ENCODE assay signal across 32 cellular contexts in the genomic region with DNA sequence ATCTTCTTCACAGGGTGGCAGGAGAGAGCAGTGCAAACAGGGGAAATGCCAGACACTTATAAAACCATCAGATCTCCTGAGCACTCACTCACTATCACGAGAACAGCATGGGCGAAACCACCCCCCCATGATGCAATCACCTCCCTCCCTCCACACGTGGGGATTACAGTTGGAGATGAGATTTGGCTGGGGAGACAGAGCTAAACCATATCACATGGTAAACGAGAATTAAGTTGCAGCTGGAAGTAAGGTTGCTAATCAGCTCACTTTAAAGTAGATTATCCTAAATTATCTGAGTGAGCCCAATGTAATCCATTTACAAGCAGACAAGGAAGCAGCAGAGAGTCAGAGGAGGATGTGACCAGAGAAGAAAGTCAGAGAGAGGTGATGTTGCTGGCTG.
DNase-seq lines count a peak whose midpoint lies in the region; ATAC-seq and TF ChIP-seq lines count a peak whose summit lies in the region.
"Had no signal": no experiment of that assay in that cellular context is flagged by ENCODE, and none has a peak within 500 bp of the region (broad histone marks: within the 10 kb centered on the region; RNA-seq: fewer than 3 reads in every experiment).

No MANE protein-coding gene starts in this region.

- POLR2A ChIA-PET in IMR-90 (lab: Charles Lee; ENCODE audit: unreplicated experiment) (no interaction called here), T-cell (lab: Charles Lee) (no interaction called here)
- POLR2A ChIA-PET in activated CD8-positive, alpha-beta T cell treated with anti-CD3 and anti-CD28 coated beads for 36 hours (lab: Charles Lee): no interaction called here

- peaks cover 2% of the 10 kb centered on the region; the same call in 1 of the 2 replicates for H3K27me3 ChIP-seq in IMR-90 (ENCODE audit: control insufficient read depth, insufficient read depth, low read length)
- H3K27me3 ChIP-seq: BLaER1, gastrocnemius medialis had no signal

- no peak overlapping the region for H2AK9ac ChIP-seq in IMR-90 (replicated peaks; ENCODE audit: low read depth, low read length, poor library complexity)

- CTCF ChIA-PET in IMR-90 (lab: Yijun Ruan, JAX): no interaction called here
- CTCF ChIA-PET in T-cell (lab: Charles Lee): no interaction called here
- CTCF ChIA-PET in activated CD8-positive, alpha-beta T cell treated with anti-CD3 and anti-CD28 coated beads for 36 hours (lab: Charles Lee): no interaction called here

- H3K36me3 ChIP-seq in IMR-90 (ENCODE audit: control insufficient read depth, insufficient read depth, low read length): no peaks in the 10 kb centered on the region
- H3K36me3 ChIP-seq: BLaER1, esophagus squamous epithelium, gastrocnemius medialis, HAP-1 had no signal

- no peak for TF ChIP-seq RAD21 in IMR-90 (IDR thresholded peaks at IDR 0.05; ENCODE audit: low read length)

- no peak overlapping the region for H3K14ac ChIP-seq in IMR-90 (replicated peaks; ENCODE audit: low read depth, low read length)

- no peak overlapping the region for H3K18ac ChIP-seq in IMR-90 (ENCODE audit: low read depth, low read length)

- DNase-seq in EH (ENCODE audit: low read depth): peak; percentile 10
- no peak for DNase-seq in IMR-90
- peak; percentile 75 for DNase-seq in SK-MEL-5 (ENCODE audit: low read depth, low spot score)
- DNase-seq in fibroblast of the aortic adventitia (ENCODE audit: low read depth): peak; percentile 4
- DNase-seq in T-cell: no peak
- DNase-seq in activated CD8-positive, alpha-beta T cell treated with anti-CD3 and anti-CD28 coated beads for 36 hours: no peak
- DNase-seq in ACHN: no peak
- DNase-seq: activated CD4-positive, alpha-beta T cell treated with anti-CD3 and anti-CD28 coated beads for 1 hour; activated CD8-positive, alpha-beta T cell treated with anti-CD3 and anti-CD28 coated beads, Interleukin-2, amount 10 ng/mL, durations not matched to agents 7 days and 5 days; activated naive CD4-positive, alpha-beta T cell treated with anti-CD3 and anti-CD28 coated beads, Interleukin-2, amount 50 U/mL, for 16 hours; amniotic stem cell; DMS53; esophagus squamous epithelium; gastrocnemius medialis; mucosa of descending colon; natural killer cell; NCI-H1417 treated with DMSO at 0.1 percent for 48 hours; NCI-H2029 treated with DMSO at 0.1 percent for 48 hours; NCI-H526 treated with DMSO at 0.1 percent for 48 hours; occipital lobe; trophoblast cell had no signal

- H2BK20ac ChIP-seq in IMR-90 (ENCODE audit: low read depth, low read length): no peak overlapping the region

- H3K27ac ChIP-seq in IMR-90 (ENCODE audit: insufficient read depth, low read length): no peak overlapping the region
- H3K27ac ChIP-seq: BLaER1, esophagus squamous epithelium, gastrocnemius medialis, RWPE1, SK-N-MC had no signal

- H3K79me1 ChIP-seq in IMR-90 (ENCODE audit: low read depth in 1 of 2, low read length in 2 of 2): no peaks in the 10 kb centered on the region

- no peak overlapping the region for H3K4me3 ChIP-seq in IMR-90 (ENCODE audit: insufficient read depth, low read depth, low read length)
- H3K4me3 ChIP-seq in fibroblast of the aortic adventitia (ENCODE audit: low read depth, low read length): no peak overlapping the region
- H3K4me3 ChIP-seq: BLaER1, esophagus squamous epithelium, gastrocnemius medialis, HAP-1, lung, mucosa of descending colon, SK-N-MC had no signal

- no peak overlapping the region for H4K5ac ChIP-seq in IMR-90 (ENCODE audit: low read depth, low read length)

- H4K20me1 ChIP-seq in IMR-90 (ENCODE audit: insufficient read depth, low read length): no peaks in the 10 kb centered on the region
- H4K20me1 ChIP-seq: BLaER1 had no signal

- H3K4ac ChIP-seq in IMR-90 (ENCODE audit: low read depth, low read length): no peak overlapping the region

- no peaks in the 10 kb centered on the region for H3K9me3 Mint-ChIP-seq in T-cell
- H3K9me3 Mint-ChIP-seq in activated CD8-positive, alpha-beta T cell treated with anti-CD3 and anti-CD28 coated beads for 36 hours: no peaks in the 10 kb centered on the region
- H3K9me3 Mint-ChIP-seq: activated T-helper 17 cell treated with anti-CD3 and anti-CD28 coated beads, Interleukin-2, amount 50 U/mL, for 72 hours; stimulated activated effector memory CD8-positive, alpha-beta T cell treated with anti-CD3 and anti-CD28 coated beads, Interleukin-12 subunit alpha, Interleukin-12 subunit beta, amount 100 ng/mL, for 72 hours; T-helper 1 cell treated with Interleukin-12 subunit alpha and Interleukin-12 subunit beta and Interleukin-4 antibody, amounts not matched to agents 30 μg/mL and 1 μg/mL, for 36 hours had no signal

- no peak overlapping the region for H3K56ac ChIP-seq in IMR-90 (ENCODE audit: extremely low read depth, insufficient read depth, low read length)

- H2BK15ac ChIP-seq in IMR-90 (ENCODE audit: low read depth, low read length): no peak overlapping the region

- in situ Hi-C loops in IMR-90 (cut with MboI; ENCODE audit: low sequenced_read_pairs): loop anchor here (10.0 to 25.0 kb wide), 4 partner anchors 294 to 986 kb away; partner anchors contain the start of gene FARP1
- in situ Hi-C loops in SK-MEL-5 (cut with HindIII; ENCODE audit: low pct_unique_long_range_greater_than_20kb, low sequenced_read_pairs): no loop called here
- in situ Hi-C loops in ACHN (cut with HindIII; ENCODE audit: low pct_ligation_motif_present, low pct_unique_long_range_greater_than_20kb, low sequenced_read_pairs): no loop called here

- H3K36me3 Mint-ChIP-seq in T-cell: no peaks in the 10 kb centered on the region
- H3K36me3 Mint-ChIP-seq in activated CD8-positive, alpha-beta T cell treated with anti-CD3 and anti-CD28 coated beads for 36 hours (ENCODE audit: low read depth): no peaks in the 10 kb centered on the region
- H3K36me3 Mint-ChIP-seq: brain; natural killer cell; stimulated activated effector memory CD8-positive, alpha-beta T cell treated with anti-CD3 and anti-CD28 coated beads, Interleukin-12 subunit alpha, Interleukin-12 subunit beta, amount 100 ng/mL, for 72 hours had no signal

- H4K91ac ChIP-seq in IMR-90 (ENCODE audit: insufficient read depth, low read depth, low read length): no peak overlapping the region

- no peak for TF ChIP-seq POLR2A in IMR-90 (IDR thresholded peaks at IDR 0.05; ENCODE audit: low read depth, low read length)

- H3K9ac ChIP-seq in IMR-90 (ENCODE audit: low read depth, low read length): no peak overlapping the region
- H3K9ac ChIP-seq: BLaER1 had no signal

- peaks cover 23 to 26% of the 10 kb centered on the region in 2 donors for H3K27me3 Mint-ChIP-seq in T-cell
- peaks cover 7% of the 10 kb centered on the region for H3K27me3 Mint-ChIP-seq in activated CD8-positive, alpha-beta T cell treated with anti-CD3 and anti-CD28 coated beads for 36 hours

- H3K4me1 ChIP-seq in IMR-90 (ENCODE audit: control insufficient read depth, insufficient read depth, low read length): peaks cover 6% of the 10 kb centered on the region

- H3K9me3 ChIP-seq in IMR-90 (ENCODE audit: control insufficient read depth, insufficient read depth, low read length): no peaks in the 10 kb centered on the region
- H3K9me3 ChIP-seq: BLaER1, esophagus squamous epithelium, gastrocnemius medialis, HAP-1, mucosa of descending colon had no signal

- H4K8ac ChIP-seq in IMR-90 (ENCODE audit: low read depth in 2 of 2, low read length in 2 of 2): no peak overlapping the region

- H2AK5ac ChIP-seq in IMR-90 (ENCODE audit: low read depth, low read length): no peak overlapping the region

- no peak overlapping the region for H3K4me3 Mint-ChIP-seq in T-cell
- no peak overlapping the region for H3K4me3 Mint-ChIP-seq in activated CD8-positive, alpha-beta T cell treated with anti-CD3 and anti-CD28 coated beads for 36 hours
- H3K4me3 Mint-ChIP-seq: activated CD8-positive, alpha-beta T cell treated with anti-CD3 and anti-CD28 coated beads, Interleukin-2, amount 10 ng/mL, durations not matched to agents 7 days and 5 days; activated T-helper 17 cell treated with anti-CD3 and anti-CD28 coated beads, Interleukin-2, amount 50 U/mL, for 72 hours; brain; dendritic cell treated with granulocyte-macrophage colony-stimulating factor and Interleukin-4, amounts not matched to agents 40 ng/mL and 50 ng/mL, for 4 days; natural killer cell; stimulated activated effector memory CD8-positive, alpha-beta T cell treated with anti-CD3 and anti-CD28 coated beads, Interleukin-12 subunit alpha, Interleukin-12 subunit beta, amount 100 ng/mL, for 72 hours; T-helper 1 cell treated with Interleukin-12 subunit alpha and Interleukin-12 subunit beta and Interleukin-4 antibody, amounts not matched to agents 30 μg/mL and 1 μg/mL, for 36 hours had no signal

- intact Hi-C loops in IMR-90 (cut with micrococcal nuclease): loop anchor here (10.0 kb wide), 4 partner anchors 354 to 994 kb away; no protein-coding TSS in a partner anchor
- intact Hi-C loops in activated CD8-positive, alpha-beta T cell treated with anti-CD3 and anti-CD28 coated beads for 36 hours (cut with micrococcal nuclease): loop anchor here (10.0 kb wide), 1 partner anchor 124 kb away; no protein-coding TSS in a partner anchor

- no peaks in the 10 kb centered on the region for H3K9me1 ChIP-seq in IMR-90 (ENCODE audit: insufficient read depth, low read length)

- TF ChIP-seq CTCF in IMR-90 (conservative IDR thresholded peaks at IDR 0.05; ENCODE audit: low read depth, low read length) (no peak), fibroblast of the aortic adventitia (IDR thresholded peaks at IDR 0.05; ENCODE audit: insufficient read depth, low read length) (no peak)
- TF ChIP-seq CTCF in activated CD8-positive, alpha-beta T cell treated with anti-CD3 and anti-CD28 coated beads for 36 hours (IDR thresholded peaks at IDR 0.05): no peak

- no peaks in the 10 kb centered on the region for H3K4me1 Mint-ChIP-seq in T-cell
- peaks cover 4% of the 10 kb centered on the region for H3K4me1 Mint-ChIP-seq in activated CD8-positive, alpha-beta T cell treated with anti-CD3 and anti-CD28 coated beads for 36 hours (ENCODE audit: low read depth)
- H3K4me1 Mint-ChIP-seq: activated T-helper 17 cell treated with anti-CD3 and anti-CD28 coated beads, Interleukin-2, amount 50 U/mL, for 72 hours; natural killer cell; stimulated activated effector memory CD8-positive, alpha-beta T cell treated with anti-CD3 and anti-CD28 coated beads, Interleukin-12 subunit alpha, Interleukin-12 subunit beta, amount 100 ng/mL, for 72 hours had no signal

- no peak overlapping the region for H2BK120ac ChIP-seq in IMR-90 (ENCODE audit: low read depth, low read length)

- no peak overlapping the region for H2BK5ac ChIP-seq in IMR-90 (ENCODE audit: low read depth, low read length, poor library complexity, severe bottlenecking)

- BruUV-seq in IMR-90 (replicated peaks; lab: Mats Ljungman, UMichigan): no TSS peak

- WGBS in IMR-90 (ENCODE audit: extremely low coverage in 2 of 2, insufficient read length in 1 of 2), 2 experiments: no CpG with 5 or more reads among the region's 4 CpGs

- H3K23ac ChIP-seq in IMR-90 (ENCODE audit: low read depth, low read length): no peak overlapping the region

- dilution Hi-C loops in IMR-90 (cut with HindIII; ENCODE audit: low sequenced_read_pairs, unreplicated experiment): no loop called here

- ATAC-seq in IMR-90 (ENCODE audit: low read depth): no peak
- no peak for ATAC-seq in HG02571 (IDR thresholded peaks at IDR 0.05; ENCODE audit: unreplicated experiment)
- ATAC-seq in T-cell (replicated peaks in 1 of 4): no peak
- ATAC-seq in activated CD8-positive, alpha-beta T cell treated with anti-CD3 and anti-CD28 coated beads for 36 hours: no peak
- ATAC-seq: activated CD8-positive, alpha-beta T cell treated with anti-CD3 and anti-CD28 coated beads, Interleukin-2, amount 10 ng/mL, durations not matched to agents 7 days and 5 days; activated T-helper 17 cell treated with anti-CD3 and anti-CD28 coated beads, Interleukin-2, amount 50 U/mL, for 72 hours; gastrocnemius medialis; mucosa of descending colon; natural killer cell; stimulated activated effector memory CD8-positive, alpha-beta T cell treated with anti-CD3 and anti-CD28 coated beads, Interleukin-12 subunit alpha, Interleukin-12 subunit beta, amount 100 ng/mL, for 72 hours had no signal

- H3K27ac Mint-ChIP-seq in T-cell: no peak overlapping the region
- no peak overlapping the region for H3K27ac Mint-ChIP-seq in activated CD8-positive, alpha-beta T cell treated with anti-CD3 and anti-CD28 coated beads for 36 hours
- H3K27ac Mint-ChIP-seq: activated CD8-positive, alpha-beta T cell treated with anti-CD3 and anti-CD28 coated beads, Interleukin-2, amount 10 ng/mL, durations not matched to agents 7 days and 5 days; activated T-helper 17 cell treated with anti-CD3 and anti-CD28 coated beads, Interleukin-2, amount 50 U/mL, for 72 hours; brain; dendritic cell treated with granulocyte-macrophage colony-stimulating factor and Interleukin-4, amounts not matched to agents 40 ng/mL and 50 ng/mL, for 4 days; natural killer cell; stimulated activated effector memory CD8-positive, alpha-beta T cell treated with anti-CD3 and anti-CD28 coated beads, Interleukin-12 subunit alpha, Interleukin-12 subunit beta, amount 100 ng/mL, for 72 hours; T-helper 1 cell treated with Interleukin-12 subunit alpha and Interleukin-12 subunit beta and Interleukin-4 antibody, amounts not matched to agents 30 μg/mL and 1 μg/mL, for 36 hours had no signal

- no peak overlapping the region for H3K4me2 ChIP-seq in IMR-90 (ENCODE audit: low read depth, low read length)
- H3K4me2 ChIP-seq: BLaER1 had no signal

- H2AFZ ChIP-seq in IMR-90 (replicated peaks; ENCODE audit: low read length, poor library complexity): no peak overlapping the region

Comparison
In these comparisons a context has a peak if more than half of its experiments do, and no peak if none do; other contexts are left out.
1. DNase-seq: peak in EH (single experiment), SK-MEL-5 (single experiment) and fibroblast of the aortic adventitia (single experiment); none in IMR-90 (single experiment), T-cell (0 of 34), activated CD8-positive, alpha-beta T cell treated with anti-CD3 and anti-CD28 coated beads for 36 hours (single experiment) and ACHN (single experiment).